ENCODE assay signal across 1 cellular context in genomic region chr19:44356383-44357111, GRCh38.
A peak's percentile ranks its signal among the peaks of the same experiment; 100 is the strongest.
TF ChIP-seq lines count a peak whose summit lies in the region.

TSS of gene ZNF112 (minus strand) at chr19:44356680. CDS start at chr19:44340539, 16,141 bp downstream.

TF ChIP-seq in HepG2, 621 proteins besides CTCF, POLR2A, EP300 and RAD21 (continued from another document):
- TF ChIP-seq ZNF407 (CRISPR knock-in tag; IDR thresholded peaks at IDR 0.05; ENCODE audit: not compliant biosample characterization): no peak
- no peak for TF ChIP-seq ZNF318 (CRISPR knock-in tag; IDR thresholded peaks at IDR 0.05)
- TF ChIP-seq SAFB2 (CRISPR knock-in tag; IDR thresholded peaks at IDR 0.05; ENCODE audit: borderline replicate concordance, low read depth): no peak
- TF ChIP-seq CEBPB (IDR thresholded peaks at IDR 0.05; ENCODE audit: borderline replicate concordance, low read depth, low read length): no peak
- TF ChIP-seq RAD51 (IDR thresholded peaks at IDR 0.05; ENCODE audit: borderline replicate concordance): no peak
- peak; percentile 33; the same call in 1 of the 2 replicates for TF ChIP-seq MED1 (CRISPR knock-in tag; IDR thresholded peaks at IDR 0.05)
- no peak for TF ChIP-seq NFIC (IDR thresholded peaks at IDR 0.05; ENCODE audit: low read length)
- peak; percentile 75; the same call in 1 of the 2 replicates for TF ChIP-seq KMT2A (CRISPR knock-in tag; IDR thresholded peaks at IDR 0.05)
- TF ChIP-seq TBP (CRISPR knock-in tag; IDR thresholded peaks at IDR 0.05): no peak
- 0 out of 2 replicates have a peak, but pooled peaks have one; percentile 12 for TF ChIP-seq THRA (CRISPR knock-in tag; IDR thresholded peaks at IDR 0.05; ENCODE audit: borderline replicate concordance)
- peak; percentile 25; the same call in 1 of the 2 replicates for TF ChIP-seq KLF15 (CRISPR knock-in tag; IDR thresholded peaks at IDR 0.05; ENCODE audit: borderline replicate concordance)
- no peak for TF ChIP-seq SRSF1 (optimal IDR thresholded peaks at IDR 0.05; ENCODE audit: low read depth, low read length)
- TF ChIP-seq ZNF569 (CRISPR knock-in tag; IDR thresholded peaks at IDR 0.05; ENCODE audit: borderline replicate concordance): no peak
- TF ChIP-seq TRAFD1 (CRISPR knock-in tag; IDR thresholded peaks at IDR 0.05; ENCODE audit: borderline replicate concordance): peak; percentile 30; the same call in 1 of the 2 replicates
- TF ChIP-seq MEIS2 (CRISPR knock-in tag; IDR thresholded peaks at IDR 0.05): 0 out of 2 replicates have a peak, but pooled peaks have one; percentile 32
- no peak for TF ChIP-seq ZSCAN22 (CRISPR knock-in tag; IDR thresholded peaks at IDR 0.05)
- TF ChIP-seq POGK (CRISPR knock-in tag; conservative IDR thresholded peaks at IDR 0.05): peak; percentile 64; the same call in 1 of the 2 replicates
- no peak for TF ChIP-seq ZKSCAN1 (IDR thresholded peaks at IDR 0.05; ENCODE audit: low read length)
- no peak for TF ChIP-seq KAT2B (IDR thresholded peaks at IDR 0.05; ENCODE audit: borderline replicate concordance, low read depth, low read length)
- TF ChIP-seq ZBTB3 (CRISPR knock-in tag; IDR thresholded peaks at IDR 0.05; ENCODE audit: borderline replicate concordance, low read depth): no peak
